ENCODE assay signal across 1 cellular context in the genomic region with DNA sequence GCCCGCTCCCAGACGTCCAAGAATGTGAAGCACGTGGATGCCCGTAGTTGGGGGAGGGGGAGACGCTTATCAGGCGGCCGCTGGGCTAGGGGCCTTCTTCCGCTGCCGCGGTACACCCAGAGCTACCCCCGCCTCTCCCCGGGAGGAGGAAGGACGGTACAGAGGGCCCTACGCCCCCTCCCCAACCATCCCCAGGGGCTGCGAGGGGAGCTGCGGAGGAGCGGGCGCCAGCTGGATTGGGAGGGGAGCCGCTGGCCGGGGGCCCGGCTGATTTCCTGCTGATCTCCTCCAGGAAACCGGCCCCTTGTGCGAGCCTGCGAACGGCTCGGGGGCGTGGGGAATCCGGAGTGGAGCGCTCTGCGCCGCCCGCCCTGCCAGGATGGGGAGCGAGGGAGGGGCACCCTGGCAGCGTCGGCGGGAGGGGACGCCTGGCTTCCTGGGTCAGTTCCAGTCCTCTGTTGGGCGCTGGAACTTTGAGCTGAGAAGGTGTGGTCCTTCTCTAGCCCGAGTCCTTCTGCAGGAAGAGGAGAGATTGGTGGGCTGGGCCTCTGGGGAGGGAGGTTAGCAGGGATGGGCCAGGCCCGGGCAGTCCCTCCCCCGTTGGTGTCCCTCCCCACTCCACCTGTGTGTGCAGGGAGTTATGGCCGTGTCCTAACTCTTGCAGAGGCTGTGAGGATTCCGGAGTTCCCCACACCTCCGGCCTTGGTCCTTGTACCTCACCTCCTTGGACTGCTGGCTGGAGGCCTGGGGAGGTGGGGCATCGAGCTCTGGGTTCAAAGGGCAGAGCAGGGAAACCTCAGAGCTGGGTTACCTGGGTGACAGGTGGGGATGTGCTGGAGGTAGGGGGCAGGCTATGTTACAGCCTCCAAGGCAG.
A peak's percentile ranks its signal among the peaks of the same experiment; 100 is the strongest.
TF ChIP-seq lines count a peak whose summit lies in the region.

No MANE protein-coding gene starts in this region.

TF ChIP-seq in HepG2, 621 proteins besides CTCF, POLR2A, EP300 and RAD21 (continued from another document and continues in another):
- TF ChIP-seq, protein P1, sequence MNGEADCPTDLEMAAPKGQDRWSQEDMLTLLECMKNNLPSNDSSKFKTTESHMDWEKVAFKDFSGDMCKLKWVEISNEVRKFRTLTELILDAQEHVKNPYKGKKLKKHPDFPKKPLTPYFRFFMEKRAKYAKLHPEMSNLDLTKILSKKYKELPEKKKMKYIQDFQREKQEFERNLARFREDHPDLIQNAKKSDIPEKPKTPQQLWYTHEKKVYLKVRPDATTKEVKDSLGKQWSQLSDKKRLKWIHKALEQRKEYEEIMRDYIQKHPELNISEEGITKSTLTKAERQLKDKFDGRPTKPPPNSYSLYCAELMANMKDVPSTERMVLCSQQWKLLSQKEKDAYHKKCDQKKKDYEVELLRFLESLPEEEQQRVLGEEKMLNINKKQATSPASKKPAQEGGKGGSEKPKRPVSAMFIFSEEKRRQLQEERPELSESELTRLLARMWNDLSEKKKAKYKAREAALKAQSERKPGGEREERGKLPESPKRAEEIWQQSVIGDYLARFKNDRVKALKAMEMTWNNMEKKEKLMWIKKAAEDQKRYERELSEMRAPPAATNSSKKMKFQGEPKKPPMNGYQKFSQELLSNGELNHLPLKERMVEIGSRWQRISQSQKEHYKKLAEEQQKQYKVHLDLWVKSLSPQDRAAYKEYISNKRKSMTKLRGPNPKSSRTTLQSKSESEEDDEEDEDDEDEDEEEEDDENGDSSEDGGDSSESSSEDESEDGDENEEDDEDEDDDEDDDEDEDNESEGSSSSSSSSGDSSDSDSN (CRISPR knock-in tag; IDR thresholded peaks at IDR 0.05) = peak; percentile 74
- TF ChIP-seq GATAD1 (CRISPR knock-in tag; IDR thresholded peaks at IDR 0.05) (0 out of 2 replicates have a peak, but pooled peaks have one; percentile 27), KDM5B (CRISPR knock-in tag; IDR thresholded peaks at IDR 0.05; ENCODE audit: borderline replicate concordance) (peak; percentile 82), ZNF496 (CRISPR knock-in tag; IDR thresholded peaks at IDR 0.05; ENCODE audit: insufficient replicate concordance) (no peak), ZIK1 (CRISPR knock-in tag; IDR thresholded peaks at IDR 0.05; ENCODE audit: borderline replicate concordance, low read depth) (no peak; the same call in 1 of the 2 replicates), ZNF552 (CRISPR knock-in tag; IDR thresholded peaks at IDR 0.05; ENCODE audit: borderline replicate concordance) (no peak), MEIS2 (CRISPR knock-in tag; IDR thresholded peaks at IDR 0.05) (no peak), CREM (IDR thresholded peaks at IDR 0.05) (0 out of 2 replicates have a peak, but pooled peaks have one; percentile 19), CREM (CRISPR knock-in tag; IDR thresholded peaks at IDR 0.05) (no peak), ZNF816 (CRISPR knock-in tag; IDR thresholded peaks at IDR 0.05; ENCODE audit: borderline replicate concordance) (no peak; the same call in 1 of the 2 replicates), TBX2 (CRISPR knock-in tag; IDR thresholded peaks at IDR 0.05; ENCODE audit: borderline replicate concordance) (peak; percentile 41; the same call in 1 of the 2 replicates), ETV6 (CRISPR knock-in tag; conservative IDR thresholded peaks at IDR 0.05) (peak; percentile 56; the same call in 1 of the 2 replicates), ZBTB8A (CRISPR knock-in tag; IDR thresholded peaks at IDR 0.05; ENCODE audit: borderline replicate concordance, low read depth) (no peak; the same call in 1 of the 2 replicates), NCOA1 (CRISPR knock-in tag; IDR thresholded peaks at IDR 0.05) (peak; percentile 60; the same call in 1 of the 2 replicates), ZNF558 (CRISPR knock-in tag; IDR thresholded peaks at IDR 0.05; ENCODE audit: borderline replicate concordance) (0 out of 2 replicates have a peak, but pooled peaks have one; percentile 77), SALL1 (CRISPR knock-in tag; IDR thresholded peaks at IDR 0.05) (peak; percentile 82), SP5 (CRISPR knock-in tag; IDR thresholded peaks at IDR 0.05; ENCODE audit: borderline replicate concordance, low read depth) (peak; percentile 75), ADNP (CRISPR knock-in tag; IDR thresholded peaks at IDR 0.05) (no peak), ZSCAN22 (CRISPR knock-in tag; IDR thresholded peaks at IDR 0.05) (peak; percentile 48; the same call in 1 of the 2 replicates), ZNF782 (CRISPR knock-in tag; IDR thresholded peaks at IDR 0.05; ENCODE audit: borderline replicate concordance) (no peak; the same call in 1 of the 2 replicates), ZNF790 (CRISPR knock-in tag; IDR thresholded peaks at IDR 0.05; ENCODE audit: borderline replicate concordance) (peak; percentile 85), MAZ (IDR thresholded peaks at IDR 0.05; ENCODE audit: borderline replicate concordance, low read depth, low read length) (peak; percentile 42; the same call in 1 of the 2 replicates), MAZ (CRISPR knock-in tag; IDR thresholded peaks at IDR 0.05; ENCODE audit: low read depth) (peak; percentile 71), CBFB (CRISPR knock-in tag; IDR thresholded peaks at IDR 0.05) (no peak; the same call in 1 of the 2 replicates)
- TF ChIP-seq, protein P2, sequence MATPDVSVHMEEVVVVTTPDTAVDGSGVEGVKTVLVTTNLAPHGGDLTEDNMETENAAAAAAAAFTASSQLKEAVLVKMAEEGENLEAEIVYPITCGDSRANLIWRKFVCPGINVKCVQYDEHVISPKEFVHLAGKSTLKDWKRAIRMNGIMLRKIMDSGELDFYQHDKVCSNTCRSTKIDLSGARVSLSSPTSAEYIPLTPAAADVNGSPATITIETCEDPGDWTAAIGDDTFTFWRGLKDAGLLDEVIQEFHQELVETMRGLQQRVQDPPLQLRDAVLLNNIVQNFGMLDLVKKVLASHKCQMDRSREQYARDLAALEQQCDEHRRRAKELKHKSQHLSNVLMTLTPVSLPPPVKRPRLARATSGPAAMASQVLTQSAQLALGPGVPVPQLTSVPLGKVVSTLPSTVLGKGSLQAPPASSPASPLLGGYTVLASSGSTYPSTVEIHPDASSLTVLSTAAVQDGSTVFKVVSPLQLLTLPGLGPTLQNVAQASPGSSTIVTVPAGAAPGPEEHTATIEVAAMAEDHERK (CRISPR knock-in tag; IDR thresholded peaks at IDR 0.05; ENCODE audit: low read depth) = no peak
- TF ChIP-seq, protein P3, sequence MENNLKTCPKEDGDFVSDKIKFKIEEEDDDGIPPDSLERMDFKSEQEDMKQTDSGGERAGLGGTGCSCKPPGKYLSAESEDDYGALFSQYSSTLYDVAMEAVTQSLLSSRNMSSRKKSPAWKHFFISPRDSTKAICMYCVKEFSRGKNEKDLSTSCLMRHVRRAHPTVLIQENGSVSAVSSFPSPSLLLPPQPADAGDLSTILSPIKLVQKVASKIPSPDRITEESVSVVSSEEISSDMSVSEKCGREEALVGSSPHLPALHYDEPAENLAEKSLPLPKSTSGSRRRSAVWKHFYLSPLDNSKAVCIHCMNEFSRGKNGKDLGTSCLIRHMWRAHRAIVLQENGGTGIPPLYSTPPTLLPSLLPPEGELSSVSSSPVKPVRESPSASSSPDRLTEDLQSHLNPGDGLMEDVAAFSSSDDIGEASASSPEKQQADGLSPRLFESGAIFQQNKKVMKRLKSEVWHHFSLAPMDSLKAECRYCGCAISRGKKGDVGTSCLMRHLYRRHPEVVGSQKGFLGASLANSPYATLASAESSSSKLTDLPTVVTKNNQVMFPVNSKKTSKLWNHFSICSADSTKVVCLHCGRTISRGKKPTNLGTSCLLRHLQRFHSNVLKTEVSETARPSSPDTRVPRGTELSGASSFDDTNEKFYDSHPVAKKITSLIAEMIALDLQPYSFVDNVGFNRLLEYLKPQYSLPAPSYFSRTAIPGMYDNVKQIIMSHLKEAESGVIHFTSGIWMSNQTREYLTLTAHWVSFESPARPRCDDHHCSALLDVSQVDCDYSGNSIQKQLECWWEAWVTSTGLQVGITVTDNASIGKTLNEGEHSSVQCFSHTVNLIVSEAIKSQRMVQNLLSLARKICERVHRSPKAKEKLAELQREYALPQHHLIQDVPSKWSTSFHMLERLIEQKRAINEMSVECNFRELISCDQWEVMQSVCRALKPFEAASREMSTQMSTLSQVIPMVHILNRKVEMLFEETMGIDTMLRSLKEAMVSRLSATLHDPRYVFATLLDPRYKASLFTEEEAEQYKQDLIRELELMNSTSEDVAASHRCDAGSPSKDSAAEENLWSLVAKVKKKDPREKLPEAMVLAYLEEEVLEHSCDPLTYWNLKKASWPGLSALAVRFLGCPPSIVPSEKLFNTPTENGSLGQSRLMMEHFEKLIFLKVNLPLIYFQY (CRISPR knock-in tag; IDR thresholded peaks at IDR 0.05; ENCODE audit: borderline replicate concordance) = peak; percentile 62; the same call in 1 of the 2 replicates
- TF ChIP-seq, protein P4, sequence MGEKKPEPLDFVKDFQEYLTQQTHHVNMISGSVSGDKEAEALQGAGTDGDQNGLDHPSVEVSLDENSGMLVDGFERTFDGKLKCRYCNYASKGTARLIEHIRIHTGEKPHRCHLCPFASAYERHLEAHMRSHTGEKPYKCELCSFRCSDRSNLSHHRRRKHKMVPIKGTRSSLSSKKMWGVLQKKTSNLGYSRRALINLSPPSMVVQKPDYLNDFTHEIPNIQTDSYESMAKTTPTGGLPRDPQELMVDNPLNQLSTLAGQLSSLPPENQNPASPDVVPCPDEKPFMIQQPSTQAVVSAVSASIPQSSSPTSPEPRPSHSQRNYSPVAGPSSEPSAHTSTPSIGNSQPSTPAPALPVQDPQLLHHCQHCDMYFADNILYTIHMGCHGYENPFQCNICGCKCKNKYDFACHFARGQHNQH (CRISPR knock-in tag; IDR thresholded peaks at IDR 0.05) = peak; percentile 70
- TF ChIP-seq, protein P5, sequence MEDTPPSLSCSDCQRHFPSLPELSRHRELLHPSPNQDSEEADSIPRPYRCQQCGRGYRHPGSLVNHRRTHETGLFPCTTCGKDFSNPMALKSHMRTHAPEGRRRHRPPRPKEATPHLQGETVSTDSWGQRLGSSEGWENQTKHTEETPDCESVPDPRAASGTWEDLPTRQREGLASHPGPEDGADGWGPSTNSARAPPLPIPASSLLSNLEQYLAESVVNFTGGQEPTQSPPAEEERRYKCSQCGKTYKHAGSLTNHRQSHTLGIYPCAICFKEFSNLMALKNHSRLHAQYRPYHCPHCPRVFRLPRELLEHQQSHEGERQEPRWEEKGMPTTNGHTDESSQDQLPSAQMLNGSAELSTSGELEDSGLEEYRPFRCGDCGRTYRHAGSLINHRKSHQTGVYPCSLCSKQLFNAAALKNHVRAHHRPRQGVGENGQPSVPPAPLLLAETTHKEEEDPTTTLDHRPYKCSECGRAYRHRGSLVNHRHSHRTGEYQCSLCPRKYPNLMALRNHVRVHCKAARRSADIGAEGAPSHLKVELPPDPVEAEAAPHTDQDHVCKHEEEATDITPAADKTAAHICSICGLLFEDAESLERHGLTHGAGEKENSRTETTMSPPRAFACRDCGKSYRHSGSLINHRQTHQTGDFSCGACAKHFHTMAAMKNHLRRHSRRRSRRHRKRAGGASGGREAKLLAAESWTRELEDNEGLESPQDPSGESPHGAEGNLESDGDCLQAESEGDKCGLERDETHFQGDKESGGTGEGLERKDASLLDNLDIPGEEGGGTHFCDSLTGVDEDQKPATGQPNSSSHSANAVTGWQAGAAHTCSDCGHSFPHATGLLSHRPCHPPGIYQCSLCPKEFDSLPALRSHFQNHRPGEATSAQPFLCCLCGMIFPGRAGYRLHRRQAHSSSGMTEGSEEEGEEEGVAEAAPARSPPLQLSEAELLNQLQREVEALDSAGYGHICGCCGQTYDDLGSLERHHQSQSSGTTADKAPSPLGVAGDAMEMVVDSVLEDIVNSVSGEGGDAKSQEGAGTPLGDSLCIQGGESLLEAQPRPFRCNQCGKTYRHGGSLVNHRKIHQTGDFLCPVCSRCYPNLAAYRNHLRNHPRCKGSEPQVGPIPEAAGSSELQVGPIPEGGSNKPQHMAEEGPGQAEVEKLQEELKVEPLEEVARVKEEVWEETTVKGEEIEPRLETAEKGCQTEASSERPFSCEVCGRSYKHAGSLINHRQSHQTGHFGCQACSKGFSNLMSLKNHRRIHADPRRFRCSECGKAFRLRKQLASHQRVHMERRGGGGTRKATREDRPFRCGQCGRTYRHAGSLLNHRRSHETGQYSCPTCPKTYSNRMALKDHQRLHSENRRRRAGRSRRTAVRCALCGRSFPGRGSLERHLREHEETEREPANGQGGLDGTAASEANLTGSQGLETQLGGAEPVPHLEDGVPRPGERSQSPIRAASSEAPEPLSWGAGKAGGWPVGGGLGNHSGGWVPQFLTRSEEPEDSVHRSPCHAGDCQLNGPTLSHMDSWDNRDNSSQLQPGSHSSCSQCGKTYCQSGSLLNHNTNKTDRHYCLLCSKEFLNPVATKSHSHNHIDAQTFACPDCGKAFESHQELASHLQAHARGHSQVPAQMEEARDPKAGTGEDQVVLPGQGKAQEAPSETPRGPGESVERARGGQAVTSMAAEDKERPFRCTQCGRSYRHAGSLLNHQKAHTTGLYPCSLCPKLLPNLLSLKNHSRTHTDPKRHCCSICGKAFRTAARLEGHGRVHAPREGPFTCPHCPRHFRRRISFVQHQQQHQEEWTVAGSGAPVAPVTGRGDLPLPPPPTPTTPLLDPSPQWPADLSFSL (CRISPR knock-in tag; IDR thresholded peaks at IDR 0.05) = no peak
- TF ChIP-seq, protein P6, sequence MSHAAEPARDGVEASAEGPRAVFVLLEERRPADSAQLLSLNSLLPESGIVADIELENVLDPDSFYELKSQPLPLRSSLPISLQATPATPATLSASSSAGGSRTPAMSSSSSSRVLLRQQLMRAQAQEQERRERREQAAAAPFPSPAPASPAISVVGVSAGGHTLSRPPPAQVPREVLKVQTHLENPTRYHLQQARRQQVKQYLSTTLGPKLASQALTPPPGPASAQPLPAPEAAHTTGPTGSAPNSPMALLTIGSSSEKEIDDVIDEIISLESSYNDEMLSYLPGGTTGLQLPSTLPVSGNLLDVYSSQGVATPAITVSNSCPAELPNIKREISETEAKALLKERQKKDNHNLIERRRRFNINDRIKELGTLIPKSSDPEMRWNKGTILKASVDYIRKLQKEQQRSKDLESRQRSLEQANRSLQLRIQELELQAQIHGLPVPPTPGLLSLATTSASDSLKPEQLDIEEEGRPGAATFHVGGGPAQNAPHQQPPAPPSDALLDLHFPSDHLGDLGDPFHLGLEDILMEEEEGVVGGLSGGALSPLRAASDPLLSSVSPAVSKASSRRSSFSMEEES (CRISPR knock-in tag; IDR thresholded peaks at IDR 0.05) = peak; percentile 61; the same call in 1 of the 2 replicates
- TF ChIP-seq, protein P7, sequence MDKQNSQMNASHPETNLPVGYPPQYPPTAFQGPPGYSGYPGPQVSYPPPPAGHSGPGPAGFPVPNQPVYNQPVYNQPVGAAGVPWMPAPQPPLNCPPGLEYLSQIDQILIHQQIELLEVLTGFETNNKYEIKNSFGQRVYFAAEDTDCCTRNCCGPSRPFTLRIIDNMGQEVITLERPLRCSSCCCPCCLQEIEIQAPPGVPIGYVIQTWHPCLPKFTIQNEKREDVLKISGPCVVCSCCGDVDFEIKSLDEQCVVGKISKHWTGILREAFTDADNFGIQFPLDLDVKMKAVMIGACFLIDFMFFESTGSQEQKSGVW (CRISPR knock-in tag; IDR thresholded peaks at IDR 0.05; ENCODE audit: borderline replicate concordance) = no peak
- TF ChIP-seq, protein P8, sequence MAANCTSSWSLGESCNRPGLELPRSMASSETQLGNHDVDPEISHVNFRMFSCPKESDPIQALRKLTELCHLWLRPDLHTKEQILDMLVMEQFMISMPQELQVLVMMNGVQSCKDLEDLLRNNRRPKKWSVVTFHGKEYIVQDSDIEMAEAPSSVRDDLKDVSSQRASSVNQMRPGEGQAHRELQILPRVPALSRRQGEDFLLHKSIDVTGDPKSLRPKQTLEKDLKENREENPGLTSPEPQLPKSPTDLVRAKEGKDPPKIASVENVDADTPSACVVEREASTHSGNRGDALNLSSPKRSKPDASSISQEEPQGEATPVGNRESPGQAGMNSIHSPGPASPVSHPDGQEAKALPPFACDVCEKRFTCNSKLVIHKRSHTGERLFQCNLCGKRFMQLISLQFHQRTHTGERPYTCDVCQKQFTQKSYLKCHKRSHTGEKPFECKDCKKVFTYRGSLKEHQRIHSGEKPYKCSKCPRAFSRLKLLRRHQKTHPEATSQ (CRISPR knock-in tag; IDR thresholded peaks at IDR 0.05; ENCODE audit: borderline replicate concordance) = no peak; the same call in 1 of the 2 replicates
